ENCODE assay signal across 1 cellular context in genomic region chr12:14841761-14842160, GRCh38.
TF ChIP-seq lines count a peak whose summit lies in the region.

No MANE protein-coding gene starts in this region.

TF ChIP-seq in SK-N-SH, 30 proteins besides CTCF, POLR2A, EP300 and RAD21 (continued from another document):
- TF ChIP-seq TCF12 (IDR thresholded peaks at IDR 0.05) (peak; percentile 73; the same call in 1 of the 2 replicates), ZBTB33 (IDR thresholded peaks at IDR 0.05; ENCODE audit: borderline replicate concordance, low read depth) (no peak), FOXJ3 (CRISPR knock-in tag; IDR thresholded peaks at IDR 0.05) (no peak), USF2 (IDR thresholded peaks at IDR 0.05; ENCODE audit: borderline replicate concordance, low read depth, low read length) (no peak), RCOR1 (IDR thresholded peaks at IDR 0.05; ENCODE audit: low read length) (no peak), PBX3 (IDR thresholded peaks at IDR 0.05) (peak; percentile 77), SMC3 (IDR thresholded peaks at IDR 0.05; ENCODE audit: low read depth, low read length) (no peak), REST (IDR thresholded peaks at IDR 0.05; ENCODE audit: low read depth, low read length) (no peak)
